Comparison of ENCODE assay signal across 28 cellular contexts in the genomic region with DNA sequence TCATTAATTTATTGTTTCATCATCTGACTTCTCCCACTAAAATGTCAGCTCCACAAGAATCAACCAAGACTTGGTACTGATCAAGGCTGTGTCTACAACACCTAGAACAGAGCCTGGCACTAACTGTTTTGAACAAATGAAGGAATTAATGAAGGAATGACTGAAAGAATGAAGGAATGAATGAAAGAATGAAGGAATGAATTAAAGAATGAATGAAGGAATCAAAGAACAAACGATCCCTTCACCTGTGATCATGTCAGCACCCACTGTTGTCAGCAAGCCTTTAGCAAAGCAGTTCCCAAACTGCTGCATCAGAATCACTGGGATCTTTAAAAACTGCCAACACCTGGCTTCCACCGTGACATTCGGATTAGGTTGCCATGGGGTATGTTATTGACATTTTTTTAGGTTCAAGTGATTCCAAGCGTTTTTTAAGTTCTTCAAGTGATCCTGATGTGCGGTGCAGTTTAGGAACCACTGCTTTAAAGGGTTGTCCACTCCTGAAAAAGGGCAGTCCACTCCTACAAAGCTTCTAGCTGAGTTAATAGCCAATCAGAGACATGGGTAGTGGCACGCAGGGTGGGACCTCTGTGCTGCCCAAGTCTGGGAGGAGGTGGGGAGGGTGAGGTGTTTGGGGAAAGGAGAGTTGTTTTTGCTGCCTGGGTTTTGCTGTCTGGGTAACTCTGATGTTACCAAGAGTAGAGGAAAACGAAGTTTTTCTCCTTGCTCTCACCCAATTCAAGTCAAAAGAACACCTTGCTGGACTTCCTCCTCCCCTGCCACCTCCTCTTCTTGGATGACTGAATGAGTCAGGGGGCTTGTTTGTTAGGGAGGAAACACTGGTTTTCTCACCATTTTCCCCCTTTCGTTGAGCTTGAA.
"Had no signal": no experiment of that assay in that cellular context is flagged by ENCODE, and none has a peak within 500 bp of the region (broad histone marks: within the 10 kb centered on the region; RNA-seq: fewer than 3 reads in every experiment).

No MANE protein-coding gene starts in this region.

- H3K27me3 ChIP-seq: colonic mucosa, gastrocnemius medialis, right atrium auricular region, upper lobe of right lung, uterus had no signal

- H3K27ac Mint-ChIP-seq: dendritic cell treated with granulocyte-macrophage colony-stimulating factor and Interleukin-4, amounts not matched to agents 40 ng/mL and 50 ng/mL, for 4 days; endodermal cell; natural killer cell; stimulated activated naive CD8-positive, alpha-beta T cell treated with anti-CD3 and anti-CD28 coated beads, Interleukin-15, amount 100 ng/mL, for 72 hours had no signal

- H3K4me3 Mint-ChIP-seq: dendritic cell treated with granulocyte-macrophage colony-stimulating factor and Interleukin-4, amounts not matched to agents 40 ng/mL and 50 ng/mL, for 4 days; endodermal cell; immature natural killer cell; natural killer cell; neural crest cell; stimulated activated naive CD8-positive, alpha-beta T cell treated with anti-CD3 and anti-CD28 coated beads, Interleukin-15, amount 100 ng/mL, for 72 hours had no signal

- ATAC-seq: esophagus mucosa; gastrocnemius medialis; left colon; natural killer cell; stimulated activated naive CD8-positive, alpha-beta T cell treated with anti-CD3 and anti-CD28 coated beads, Interleukin-15, amount 100 ng/mL, for 72 hours; upper lobe of right lung had no signal

- H3K36me3 Mint-ChIP-seq: immature natural killer cell, natural killer cell had no signal

- H3K27me3 Mint-ChIP-seq: stimulated activated naive CD8-positive, alpha-beta T cell treated with anti-CD3 and anti-CD28 coated beads, Interleukin-15, amount 100 ng/mL, for 72 hours had no signal

- H3K4me1 Mint-ChIP-seq: immature natural killer cell; natural killer cell; neural crest cell; stimulated activated naive CD8-positive, alpha-beta T cell treated with anti-CD3 and anti-CD28 coated beads, Interleukin-15, amount 100 ng/mL, for 72 hours had no signal

- H3K9me3 Mint-ChIP-seq: dendritic cell treated with granulocyte-macrophage colony-stimulating factor and Interleukin-4, amounts not matched to agents 40 ng/mL and 50 ng/mL, for 4 days; endodermal cell; immature natural killer cell; natural killer cell; neural crest cell; stimulated activated naive CD8-positive, alpha-beta T cell treated with anti-CD3 and anti-CD28 coated beads, Interleukin-15, amount 100 ng/mL, for 72 hours had no signal

- H3K9me3 ChIP-seq: colonic mucosa, gastrocnemius medialis, heart right ventricle, lower lobe of right lung, prostate gland, right atrium auricular region, sigmoid colon, suprapubic skin, transverse colon, upper lobe of right lung, uterus had no signal

- H3K27ac ChIP-seq: colonic mucosa, epithelial cell of prostate, gastrocnemius medialis, heart right ventricle, lower lobe of right lung, prostate gland, right atrium auricular region, sigmoid colon, suprapubic skin, transverse colon, upper lobe of right lung, uterus had no signal

- H3K36me3 ChIP-seq: colonic mucosa, gastrocnemius medialis, heart right ventricle, lower lobe of right lung, prostate gland, right atrium auricular region, sigmoid colon, suprapubic skin, transverse colon, upper lobe of right lung, uterus had no signal

- DNase-seq: colonic mucosa; effector CD8-positive, alpha-beta T cell; endodermal cell; foreskin fibroblast; gastrocnemius medialis; glutamatergic neuron; heart right ventricle; hippocampal formation; immature natural killer cell; islet precursor cell; kidney glomerular epithelial cell; left colon; left ventricle myocardium superior; lower lobe of right lung; natural killer cell; sigmoid colon; stimulated activated naive CD4-positive, alpha-beta T cell; stimulated activated naive CD8-positive, alpha-beta T cell treated with anti-CD3 and anti-CD28 coated beads, Interleukin-15, amount 100 ng/mL, for 72 hours; transverse colon; upper lobe of right lung; uterus had no signal

- H3K4me3 ChIP-seq: colonic mucosa, gastrocnemius medialis, heart right ventricle, lower lobe of right lung, prostate gland, right atrium auricular region, sigmoid colon, suprapubic skin, transverse colon, upper lobe of right lung, uterus had no signal

- H3K4me1 ChIP-seq: colonic mucosa, gastrocnemius medialis, lower lobe of right lung, prostate gland, right atrium auricular region, sigmoid colon, suprapubic skin, transverse colon, upper lobe of right lung, uterus had no signal
